ENCODE assay signal across 12 cellular contexts in the genomic region with DNA sequence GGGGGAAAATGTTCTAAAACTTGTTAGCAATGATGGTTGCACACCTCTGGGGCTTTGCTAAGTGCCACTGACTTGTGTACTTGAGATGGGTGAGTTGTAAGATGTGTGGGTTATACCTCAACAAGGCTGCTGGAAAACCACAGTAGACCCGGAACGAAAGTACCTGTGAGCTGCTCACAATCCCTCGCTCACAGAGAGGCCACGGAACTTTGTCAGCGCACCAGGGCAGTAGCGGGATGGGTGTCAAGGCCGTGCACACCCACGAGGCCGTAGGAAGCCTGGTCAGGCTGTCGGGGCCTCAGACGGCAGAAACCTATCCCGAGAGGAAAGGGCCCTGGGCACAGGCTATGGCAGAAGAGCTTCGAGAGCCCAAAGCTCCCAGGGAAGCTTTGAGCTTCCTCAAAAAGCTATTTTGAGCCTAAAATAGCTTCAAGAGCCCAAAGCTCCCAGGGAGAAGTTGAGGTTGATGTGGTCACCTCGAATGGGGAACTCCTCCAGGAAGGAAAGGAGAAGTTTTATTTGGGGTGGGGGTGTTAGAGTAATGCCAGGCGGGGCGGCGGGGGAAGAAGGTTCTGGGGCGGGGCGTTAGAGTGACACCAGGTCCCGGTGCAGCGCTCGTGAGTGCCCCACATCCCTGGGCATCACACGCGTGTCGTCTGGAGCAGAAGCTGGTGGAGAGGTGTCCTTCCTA. TPM values are rescaled to one million over a fixed set of nuclear protein-coding genes. Genes with fewer than 3 reads are reported as not detected.
DNase-seq lines count a peak whose midpoint lies in the region; ATAC-seq and TF ChIP-seq lines count a peak whose summit lies in the region.
"Had no signal": no experiment of that assay in that cellular context is flagged by ENCODE, and none has a peak within 500 bp of the region (broad histone marks: within the 10 kb centered on the region; RNA-seq: fewer than 3 reads in every experiment).

No MANE protein-coding gene starts in this region.

- WGBS in heart right ventricle, 2 donors, result 83 to 85% methylated on average over 25 of the region's 25 CpGs

- no peak for DNase-seq in activated T-cell treated with anti-CD3 and anti-CD28 coated beads, Interleukin-2, amount 50 U/mL, for 24 hours
- no peak for DNase-seq in activated T-cell treated with anti-CD3 and anti-CD28 coated beads for 4 hours
- DNase-seq in T-helper 2 cell treated with Interferon-gamma antibody and Interleukin-4, amounts not matched to agents 5 μg/mL and 100 μg/mL, for 36 hours (ENCODE audit: low spot score), result peak; percentile 15
- peak in 1 of 2 donors; percentile 36 for DNase-seq in heart right ventricle
- no peak for DNase-seq in stimulated activated effector memory CD8-positive, alpha-beta T cell treated with anti-CD3 and anti-CD28 coated beads, Interleukin-12 subunit alpha, Interleukin-12 subunit beta, amount 100 ng/mL, for 72 hours (ENCODE audit: low spot score in 2 of 2)
- DNase-seq in NCI-H2227 (lab: John Stamatoyannopoulos, UW; ENCODE audit: unreplicated experiment), result no peak
- no peak for DNase-seq in H7
- DNase-seq: NCI-H226, SHP77 treated with DMSO at 0.1 percent for 48 hours had no signal

- H3K36me3 Mint-ChIP-seq in activated T-cell treated with anti-CD3 and anti-CD28 coated beads, Interleukin-2, amount 50 U/mL, for 24 hours (ENCODE audit: low read depth), result no peaks in the 10 kb centered on the region
- H3K36me3 Mint-ChIP-seq in T-helper 2 cell treated with Interferon-gamma antibody and Interleukin-4, amounts not matched to agents 5 μg/mL and 100 μg/mL, for 36 hours (ENCODE audit: low read depth), result no peaks in the 10 kb centered on the region
- no peaks in the 10 kb centered on the region for H3K36me3 Mint-ChIP-seq in stimulated activated effector memory CD8-positive, alpha-beta T cell treated with anti-CD3 and anti-CD28 coated beads, Interleukin-12 subunit alpha, Interleukin-12 subunit beta, amount 100 ng/mL, for 72 hours

- peak overlapping the region; percentile 15 for H3K4me3 Mint-ChIP-seq in activated T-cell treated with anti-CD3 and anti-CD28 coated beads, Interleukin-2, amount 50 U/mL, for 24 hours
- peak overlapping the region; percentile 74 for H3K4me3 Mint-ChIP-seq in T-helper 2 cell treated with Interferon-gamma antibody and Interleukin-4, amounts not matched to agents 5 μg/mL and 100 μg/mL, for 36 hours
- H3K4me3 Mint-ChIP-seq in stimulated activated effector memory CD8-positive, alpha-beta T cell treated with anti-CD3 and anti-CD28 coated beads, Interleukin-12 subunit alpha, Interleukin-12 subunit beta, amount 100 ng/mL, for 72 hours, result peak overlapping the region; percentile 33

- H3K27ac ChIP-seq in heart right ventricle, result peak overlapping the region in 1 of 10 donors; percentile 42
- H3K27ac ChIP-seq: body of pancreas, pancreas had no signal

- H3K4me1 ChIP-seq in heart right ventricle, result peaks cover 0 to 36% (median 0%) of the 10 kb centered on the region in 9 donors
- H3K4me1 ChIP-seq: body of pancreas, pancreas had no signal

- TF ChIP-seq CTCF in heart right ventricle (IDR thresholded peaks at IDR 0.05), result no peak

- H3K9me3 Mint-ChIP-seq in activated T-cell treated with anti-CD3 and anti-CD28 coated beads, Interleukin-2, amount 50 U/mL, for 24 hours, result no peaks in the 10 kb centered on the region
- H3K9me3 Mint-ChIP-seq in T-helper 2 cell treated with Interferon-gamma antibody and Interleukin-4, amounts not matched to agents 5 μg/mL and 100 μg/mL, for 36 hours, result no peaks in the 10 kb centered on the region
- no peaks in the 10 kb centered on the region for H3K9me3 Mint-ChIP-seq in stimulated activated effector memory CD8-positive, alpha-beta T cell treated with anti-CD3 and anti-CD28 coated beads, Interleukin-12 subunit alpha, Interleukin-12 subunit beta, amount 100 ng/mL, for 72 hours

- peaks cover 32% of the 10 kb centered on the region for H3K27me3 Mint-ChIP-seq in activated T-cell treated with anti-CD3 and anti-CD28 coated beads, Interleukin-2, amount 50 U/mL, for 24 hours
- peaks cover 13% of the 10 kb centered on the region for H3K27me3 Mint-ChIP-seq in T-helper 2 cell treated with Interferon-gamma antibody and Interleukin-4, amounts not matched to agents 5 μg/mL and 100 μg/mL, for 36 hours (ENCODE audit: low read depth)

- intact Hi-C loops in heart right ventricle (cut with DNase I), result no loop called here

- H3K27me3 ChIP-seq in heart right ventricle, result peaks cover 0 to 31% (median 17%) of the 10 kb centered on the region in 7 donors
- H3K27me3 ChIP-seq in H7 (ENCODE audit: control insufficient read depth, insufficient read depth, low read length), result no peaks in the 10 kb centered on the region
- H3K27me3 ChIP-seq: body of pancreas, pancreas had no signal

- no peaks in the 10 kb centered on the region for H3K36me3 ChIP-seq in heart right ventricle
- H3K36me3 ChIP-seq in H7 (replicated peaks; ENCODE audit: control insufficient read depth, insufficient read depth, low read length), result no peaks in the 10 kb centered on the region
- H3K36me3 ChIP-seq: pancreas had no signal

- ATAC-seq in heart right ventricle, result peak in 7 of 8 donors; percentile 33 to 78 (median 62)
- ATAC-seq in stimulated activated effector memory CD8-positive, alpha-beta T cell treated with anti-CD3 and anti-CD28 coated beads, Interleukin-12 subunit alpha, Interleukin-12 subunit beta, amount 100 ng/mL, for 72 hours, result peak; percentile 74
- ATAC-seq in HG02970 (IDR thresholded peaks at IDR 0.05; ENCODE audit: low FRiP score, unreplicated experiment), result no peak
- ATAC-seq: body of pancreas had no signal

- H3K4me3 ChIP-seq in heart right ventricle (peak overlapping the region in 2 of 10 donors; percentile 10 to 27), H7 (ENCODE audit: insufficient read depth, low read depth, low read length) (no peak overlapping the region)
- H3K4me3 ChIP-seq: body of pancreas, pancreas had no signal

- no peak overlapping the region for H3K27ac Mint-ChIP-seq in activated T-cell treated with anti-CD3 and anti-CD28 coated beads, Interleukin-2, amount 50 U/mL, for 24 hours
- H3K27ac Mint-ChIP-seq in T-helper 2 cell treated with Interferon-gamma antibody and Interleukin-4, amounts not matched to agents 5 μg/mL and 100 μg/mL, for 36 hours, result peak overlapping the region; percentile 70
- no peak overlapping the region for H3K27ac Mint-ChIP-seq in stimulated activated effector memory CD8-positive, alpha-beta T cell treated with anti-CD3 and anti-CD28 coated beads, Interleukin-12 subunit alpha, Interleukin-12 subunit beta, amount 100 ng/mL, for 72 hours

- H3K4me1 Mint-ChIP-seq in activated T-cell treated with anti-CD3 and anti-CD28 coated beads, Interleukin-2, amount 50 U/mL, for 24 hours (ENCODE audit: low read depth), result peaks cover 15% of the 10 kb centered on the region
- peaks cover 13% of the 10 kb centered on the region for H3K4me1 Mint-ChIP-seq in T-helper 2 cell treated with Interferon-gamma antibody and Interleukin-4, amounts not matched to agents 5 μg/mL and 100 μg/mL, for 36 hours (ENCODE audit: low read depth)
- H3K4me1 Mint-ChIP-seq in stimulated activated effector memory CD8-positive, alpha-beta T cell treated with anti-CD3 and anti-CD28 coated beads, Interleukin-12 subunit alpha, Interleukin-12 subunit beta, amount 100 ng/mL, for 72 hours, result peaks cover 17% of the 10 kb centered on the region

- no peaks in the 10 kb centered on the region for H3K9me3 ChIP-seq in heart right ventricle
- H3K9me3 ChIP-seq: body of pancreas, pancreas had no signal

RNA-seq across cellular contexts. Expression of a gene that starts 19.0 kb away (rescaled TPM):
- total RNA-seq in heart right ventricle, result 10 to 100 TPM in 2 of 10 donors, 1 to 10 TPM in 8; 3.1 to 14.9 (median 6.1) TPM
- 10 to 100 TPM in 1 of 2 donors, 1 to 10 TPM in 1; 6.0 to 17.6 TPM for polyA plus RNA-seq in heart right ventricle
- total RNA-seq in H7 (2014; rRNA removed; shearing (Covaris generic)), result 0.35 TPM in 1 of 2 replicates, not detected in the other

Comparison
In these comparisons a context has a peak if more than half of its experiments do, and no peak if none do; other contexts are left out.
1. H3K4me3 Mint-ChIP-seq: peak in every context shown above with its lines; median percentile 74 in T-helper 2 cell treated with Interferon-gamma antibody and Interleukin-4, amounts not matched to agents 5 μg/mL and 100 μg/mL, for 36 hours; 33 in stimulated activated effector memory CD8-positive, alpha-beta T cell treated with anti-CD3 and anti-CD28 coated beads, Interleukin-12 subunit alpha, Interleukin-12 subunit beta, amount 100 ng/mL, for 72 hours; 15 in activated T-cell treated with anti-CD3 and anti-CD28 coated beads, Interleukin-2, amount 50 U/mL, for 24 hours.